Comparison of ENCODE assay signal across 26 cellular contexts in genomic region chr22:39739338-39740027, GRCh38.
DNase-seq lines count a peak whose midpoint lies in the region; ATAC-seq, FAIRE-seq and TF ChIP-seq lines count a peak whose summit lies in the region.
"Had no signal": no experiment of that assay in that cellular context is flagged by ENCODE, and none has a peak within 500 bp of the region (broad histone marks: within the 10 kb centered on the region; RNA-seq: fewer than 3 reads in every experiment).

No MANE protein-coding gene starts in this region.

- H3K9me3 ChIP-seq in HepG2 (ENCODE audit: low read length), result no peaks in the 10 kb centered on the region
- H3K9me3 ChIP-seq in right lobe of liver, result no peaks in the 10 kb centered on the region
- 0 out of 2 replicates have a peak, but pooled peaks cover 2% of the 10 kb centered on the region for H3K9me3 ChIP-seq in IMR-90 (ENCODE audit: control insufficient read depth, insufficient read depth, low read length)
- no peaks in the 10 kb centered on the region for H3K9me3 ChIP-seq in astrocyte (ENCODE audit: insufficient read depth, low read depth, low read length)
- H3K9me3 ChIP-seq in tibial nerve, result peaks cover 0 to 19% (median 0%) of the 10 kb centered on the region in 4 donors
- H3K9me3 ChIP-seq: SK-N-SH had no signal

- no peak for TF ChIP-seq EP300 in HepG2 (IDR thresholded peaks at IDR 0.05; ENCODE audit: low read depth in 2 of 2, low read length in 2 of 2)
- TF ChIP-seq EP300 in HepG2 (CRISPR knock-in tag; IDR thresholded peaks at IDR 0.05; ENCODE audit: borderline replicate concordance), result no peak
- TF ChIP-seq EP300 in tibial nerve (IDR thresholded peaks at IDR 0.05), result no peak

- H3K79me2 ChIP-seq in HepG2 (ENCODE audit: insufficient read depth, low read length) (no peaks in the 10 kb centered on the region), astrocyte (ENCODE audit: insufficient read depth, low read length) (no peaks in the 10 kb centered on the region)

- H3K27me3 ChIP-seq in HepG2 (ENCODE audit: control insufficient read depth in 1 of 2, insufficient read depth in 2 of 2, low read length in 2 of 2) (peaks cover 0 to 21% of the 10 kb centered on the region in 2 experiments; a peak in 2 of 5 replicates), right lobe of liver (no peaks in the 10 kb centered on the region), IMR-90 (ENCODE audit: control insufficient read depth, insufficient read depth, low read length) (peaks cover 21% of the 10 kb centered on the region), astrocyte (ENCODE audit: insufficient read depth, low read length) (peaks cover 23% of the 10 kb centered on the region), foreskin keratinocyte (peaks cover 42% of the 10 kb centered on the region), tibial nerve (peaks cover 0 to 4% of the 10 kb centered on the region in 2 donors)

- no peak overlapping the region for H3K27ac ChIP-seq in HepG2 (ENCODE audit: extremely low read length, insufficient read depth, low read length)
- H3K27ac ChIP-seq in right lobe of liver, result no peak overlapping the region
- H3K27ac ChIP-seq in IMR-90 (ENCODE audit: insufficient read depth, low read length), result no peak overlapping the region
- H3K27ac ChIP-seq in astrocyte (ENCODE audit: low read depth, low read length), result no peak overlapping the region
- H3K27ac ChIP-seq in foreskin keratinocyte, result no peak overlapping the region
- H3K27ac ChIP-seq in tibial nerve, result no peak overlapping the region

- CTCF ChIA-PET in HepG2 (lab: Yijun Ruan, JAX; ENCODE audit: low intra/inter-chr PET ratio, low total read pairs) (no interaction called here), IMR-90 (lab: Yijun Ruan, JAX) (no interaction called here)

- H3K4me3 Mint-ChIP-seq in astrocyte (ENCODE audit: unreplicated experiment), result no peak overlapping the region
- H3K4me3 Mint-ChIP-seq: B cell, CD14-positive monocyte, IgD-negative memory B cell had no signal

- no peaks in the 10 kb centered on the region for H3K79me1 ChIP-seq in IMR-90 (ENCODE audit: low read depth in 1 of 2, low read length in 2 of 2)

- H2AFZ ChIP-seq in HepG2 (ENCODE audit: low read length) (no peak overlapping the region), IMR-90 (replicated peaks; ENCODE audit: low read length, poor library complexity) (no peak overlapping the region), astrocyte (ENCODE audit: low read depth, low read length) (no peak overlapping the region)

- no peaks in the 10 kb centered on the region for H3K4me1 Mint-ChIP-seq in astrocyte (ENCODE audit: low read depth, unreplicated experiment)
- H3K4me1 Mint-ChIP-seq: CD14-positive monocyte had no signal

- H3K56ac ChIP-seq in IMR-90 (ENCODE audit: extremely low read depth, insufficient read depth, low read length), result no peak overlapping the region

- H2BK120ac ChIP-seq in IMR-90 (ENCODE audit: low read depth, low read length), result no peak overlapping the region

- peaks cover 3% of the 10 kb centered on the region; the same call in 1 of the 2 replicates for H3K9me1 ChIP-seq in IMR-90 (ENCODE audit: insufficient read depth, low read length)

- no peak for DNase-seq in HepG2 (ENCODE audit: low spot score)
- DNase-seq in right lobe of liver, result no peak
- DNase-seq in IMR-90, result peak; percentile 3
- DNase-seq in astrocyte (ENCODE audit: low read depth), result no peak
- DNase-seq in foreskin keratinocyte, result peak; percentile 17 to 22
- DNase-seq in tibial nerve (ENCODE audit: low spot score in 2 of 2), result no peak
- no peak for DNase-seq in activated naive CD4-positive, alpha-beta T cell treated with anti-CD3 and anti-CD28 coated beads, Interleukin-2, amount 50 U/mL, for 16 hours
- DNase-seq: DMS79, Karpas-422, NCI-H1048, NCI-H1436 treated with DMSO at 0.1 percent for 48 hours, NCI-H1930, NCI-H345, NCI-H524 treated with DMSO at 0.1 percent for 48 hours, OCI-M1, SIG-M5, SK-N-SH had no signal

- H3K36me3 ChIP-seq in HepG2 (replicated peaks in 1 of 2; ENCODE audit: control insufficient read depth in 1 of 2, insufficient read depth in 2 of 2, low read length in 2 of 2) (no peaks in the 10 kb centered on the region), right lobe of liver (no peaks in the 10 kb centered on the region), IMR-90 (ENCODE audit: control insufficient read depth, insufficient read depth, low read length) (no peaks in the 10 kb centered on the region), astrocyte (ENCODE audit: insufficient read depth, low read length) (no peaks in the 10 kb centered on the region), tibial nerve (no peaks in the 10 kb centered on the region)
- H3K36me3 ChIP-seq: HAP-1 had no signal

- POLR2A ChIA-PET in HepG2 (lab: Yijun Ruan, JAX), result no interaction called here
- POLR2A ChIA-PET in IMR-90 (lab: Charles Lee; ENCODE audit: unreplicated experiment), result no interaction called here

- H4K5ac ChIP-seq in IMR-90 (ENCODE audit: low read depth, low read length), result no peak overlapping the region

- FAIRE-seq in HepG2 (lab: Jason Lieb, UNC) (no peak), astrocyte (lab: Jason Lieb, UNC) (peak; percentile 17)
- FAIRE-seq: A204.1, D721Med, GM18507, HTR-8/SVneo had no signal

- H3K4me3 ChIP-seq in HepG2 (replicated peaks in 1 of 3; ENCODE audit: insufficient read depth in 1 of 3, low read depth in 2 of 3, low read length in 3 of 3), result no peak overlapping the region
- no peak overlapping the region for H3K4me3 ChIP-seq in right lobe of liver
- no peak overlapping the region for H3K4me3 ChIP-seq in IMR-90 (ENCODE audit: insufficient read depth, low read depth, low read length)
- no peak overlapping the region for H3K4me3 ChIP-seq in astrocyte (ENCODE audit: insufficient read depth, low read depth, low read length)
- H3K4me3 ChIP-seq in tibial nerve, result no peak overlapping the region
- H3K4me3 ChIP-seq: HAP-1 had no signal

- no TSS peak for BruUV-seq in HepG2 (replicated peaks; lab: Mats Ljungman, UMichigan)
- no TSS peak for BruUV-seq in IMR-90 (replicated peaks; lab: Mats Ljungman, UMichigan)

- TF ChIP-seq RAD21 in HepG2 (CRISPR knock-in tag; IDR thresholded peaks at IDR 0.05) (no peak), IMR-90 (IDR thresholded peaks at IDR 0.05; ENCODE audit: low read length) (no peak)

- H4K91ac ChIP-seq in IMR-90 (ENCODE audit: insufficient read depth, low read depth, low read length), result no peak overlapping the region

- H2AK5ac ChIP-seq in IMR-90 (ENCODE audit: low read depth, low read length), result no peak overlapping the region

- H4K20me1 ChIP-seq in HepG2 (ENCODE audit: insufficient read depth, low read length) (no peaks in the 10 kb centered on the region), IMR-90 (ENCODE audit: insufficient read depth, low read length) (no peaks in the 10 kb centered on the region), astrocyte (ENCODE audit: insufficient read depth, low read length) (no peaks in the 10 kb centered on the region)

- H3K27me3 Mint-ChIP-seq in astrocyte (ENCODE audit: low read depth, unreplicated experiment), result peaks cover 14% of the 10 kb centered on the region

- H3K4me1 ChIP-seq in HepG2 (ENCODE audit: insufficient read depth, low read length) (no peaks in the 10 kb centered on the region), right lobe of liver (no peaks in the 10 kb centered on the region), IMR-90 (ENCODE audit: control insufficient read depth, insufficient read depth, low read length) (no peaks in the 10 kb centered on the region; the same call in 1 of the 2 replicates), astrocyte (ENCODE audit: insufficient read depth, low read length) (no peaks in the 10 kb centered on the region), foreskin keratinocyte (no peaks in the 10 kb centered on the region), tibial nerve (no peaks in the 10 kb centered on the region)

- no peak overlapping the region for H3K4me2 ChIP-seq in HepG2 (ENCODE audit: low read depth, low read length)
- no peak overlapping the region for H3K4me2 ChIP-seq in IMR-90 (ENCODE audit: low read depth, low read length)
- no peak overlapping the region for H3K4me2 ChIP-seq in astrocyte (ENCODE audit: low read length)
- H3K4me2 ChIP-seq: SK-N-SH had no signal

- H3K27ac Mint-ChIP-seq in astrocyte (ENCODE audit: unreplicated experiment), result no peak overlapping the region
- H3K27ac Mint-ChIP-seq: B cell, CD14-positive monocyte, IgD-negative memory B cell had no signal

- no peak overlapping the region for H3K4ac ChIP-seq in IMR-90 (ENCODE audit: low read depth, low read length)

- no peak overlapping the region for H3K9ac ChIP-seq in HepG2 (ENCODE audit: insufficient read depth, low read depth, low read length)
- no peak overlapping the region for H3K9ac ChIP-seq in IMR-90 (ENCODE audit: low read depth, low read length)
- no peak overlapping the region for H3K9ac ChIP-seq in astrocyte (ENCODE audit: low read length)
- H3K9ac ChIP-seq: SK-N-SH had no signal

- in situ Hi-C loops in HepG2 (cut with HindIII; ENCODE audit: extremely low pct_ligation_motif_present, low pct_unique_long_range_greater_than_20kb) (no loop called here), IMR-90 (cut with MboI; ENCODE audit: low sequenced_read_pairs) (no loop called here)

- no peak for TF ChIP-seq POLR2A in HepG2 (IDR thresholded peaks at IDR 0.05; ENCODE audit: insufficient read depth in 1 of 2, low read depth in 2 of 2, low read length in 2 of 2)
- TF ChIP-seq POLR2A in right lobe of liver (IDR thresholded peaks at IDR 0.05), result no peak
- no peak for TF ChIP-seq POLR2A in IMR-90 (IDR thresholded peaks at IDR 0.05; ENCODE audit: low read depth, low read length)
- no peak for TF ChIP-seq POLR2A in tibial nerve (IDR thresholded peaks at IDR 0.05)

- H2AK9ac ChIP-seq in IMR-90 (replicated peaks; ENCODE audit: low read depth, low read length, poor library complexity), result no peak overlapping the region

- intact Hi-C loops in HepG2 (cut with micrococcal nuclease; ENCODE audit: unreplicated experiment) (no loop called here), right lobe of liver (cut with DNase I) (no loop called here), IMR-90 (cut with micrococcal nuclease) (no loop called here)

- no peaks in the 10 kb centered on the region for H3K36me3 Mint-ChIP-seq in astrocyte (ENCODE audit: low read depth, unreplicated experiment)
- H3K36me3 Mint-ChIP-seq: CD14-positive monocyte had no signal

- no peak overlapping the region for H3K23ac ChIP-seq in IMR-90 (ENCODE audit: low read depth, low read length)

- ATAC-seq in HepG2 (no peak), right lobe of liver (no peak), IMR-90 (ENCODE audit: low read depth) (no peak), foreskin keratinocyte (no peak), GM21515 (IDR thresholded peaks at IDR 0.05; ENCODE audit: unreplicated experiment) (no peak)

- no peak for TF ChIP-seq CTCF in HepG2 (CRISPR knock-in tag; IDR thresholded peaks at IDR 0.05)
- no peak for TF ChIP-seq CTCF in right lobe of liver (IDR thresholded peaks at IDR 0.05)
- no peak for TF ChIP-seq CTCF in IMR-90 (conservative IDR thresholded peaks at IDR 0.05; ENCODE audit: low read depth, low read length)
- TF ChIP-seq CTCF in astrocyte (IDR thresholded peaks at IDR 0.05; ENCODE audit: insufficient read depth, low read depth, low read length), result no peak
- TF ChIP-seq CTCF in foreskin keratinocyte (conservative IDR thresholded peaks at IDR 0.05), result no peak
- no peak for TF ChIP-seq CTCF in tibial nerve (IDR thresholded peaks at IDR 0.05)

- 0 out of 2 replicates have a peak overlapping the region, but pooled peaks have one; percentile 13 for H3K18ac ChIP-seq in IMR-90 (ENCODE audit: low read depth, low read length)

- no peak overlapping the region for H4K8ac ChIP-seq in IMR-90 (ENCODE audit: low read depth in 2 of 2, low read length in 2 of 2)

- 0% methylated on average over 4 of the region's 4 CpGs for WGBS in HepG2 (ENCODE audit: low lambda C conversion rate)
- WGBS in right lobe of liver (ENCODE audit: insufficient coverage, low coverage, low lambda C conversion rate, missing lambda C conversion rate), result 62% methylated on average over 4 of the region's 4 CpGs
- no CpG with 5 or more reads among the region's 4 CpGs for WGBS in IMR-90 (ENCODE audit: extremely low coverage in 2 of 2, insufficient read length in 1 of 2), 2 experiments
- WGBS in tibial nerve, 2 donors, result 81 to 85% methylated on average over 4 of the region's 4 CpGs

- H2BK5ac ChIP-seq in IMR-90 (ENCODE audit: low read depth, low read length, poor library complexity, severe bottlenecking), result no peak overlapping the region

- H2BK20ac ChIP-seq in IMR-90 (ENCODE audit: low read depth, low read length), result no peak overlapping the region; the same call in 1 of the 2 replicates

- dilution Hi-C loops in IMR-90 (cut with HindIII; ENCODE audit: low sequenced_read_pairs, unreplicated experiment), result no loop called here

- H3K14ac ChIP-seq in IMR-90 (replicated peaks; ENCODE audit: low read depth, low read length), result no peak overlapping the region

- no peak overlapping the region for H2BK15ac ChIP-seq in IMR-90 (ENCODE audit: low read depth, low read length)

- H3K9me3 Mint-ChIP-seq in astrocyte (ENCODE audit: unreplicated experiment), result peaks cover 5% of the 10 kb centered on the region

Comparison
In these comparisons a context has a peak if more than half of its experiments do, and no peak if none do; other contexts are left out.
1. DNase-seq: peak in IMR-90 (single experiment) and foreskin keratinocyte (2 of 2); none in HepG2 (single experiment), right lobe of liver (0 of 3), astrocyte (single experiment), tibial nerve (0 of 2) and activated naive CD4-positive, alpha-beta T cell treated with anti-CD3 and anti-CD28 coated beads, Interleukin-2, amount 50 U/mL, for 16 hours (single experiment).